Comparison of ENCODE assay signal across 11 cellular contexts in the genomic region with DNA sequence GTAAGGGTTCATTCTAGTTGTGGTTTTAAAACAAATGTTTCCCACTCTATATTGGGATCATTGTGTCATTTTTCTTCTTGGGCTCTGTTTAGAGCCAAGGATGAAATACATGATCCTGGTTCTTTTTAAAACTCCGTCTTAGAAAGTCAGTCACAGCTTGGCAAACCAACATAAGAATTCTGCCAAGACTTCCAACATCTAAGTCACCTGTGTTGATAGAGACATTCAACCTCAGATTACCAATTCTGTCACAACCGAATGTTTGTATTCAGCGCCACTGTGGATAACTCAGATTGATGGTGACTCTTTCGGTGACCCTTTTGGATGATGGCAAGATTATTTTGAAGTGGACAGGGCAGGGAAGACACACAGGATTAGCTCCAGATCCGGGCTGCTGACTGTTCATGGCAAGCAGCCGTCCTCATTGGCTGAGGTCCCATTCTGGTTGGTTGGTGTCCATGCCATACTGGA.
DNase-seq lines count a peak whose midpoint lies in the region; ATAC-seq, FAIRE-seq and TF ChIP-seq lines count a peak whose summit lies in the region.
"Had no signal": no experiment of that assay in that cellular context is flagged by ENCODE, and none has a peak within 500 bp of the region (broad histone marks: within the 10 kb centered on the region; RNA-seq: fewer than 3 reads in every experiment).

No MANE protein-coding gene starts in this region.

- no peak for TF ChIP-seq POLR2A in esophagus muscularis mucosa (IDR thresholded peaks at IDR 0.05; ENCODE audit: low read depth)

- no peak for TF ChIP-seq CTCF in MM.1S (IDR thresholded peaks at IDR 0.05; ENCODE audit: low read length)
- no peak for TF ChIP-seq CTCF in esophagus muscularis mucosa (IDR thresholded peaks at IDR 0.05)

- intact Hi-C loops in esophagus muscularis mucosa (cut with DNase I) = no loop called here

- no peaks in the 10 kb centered on the region for H3K9me2 ChIP-seq in MM.1S (replicated peaks; ENCODE audit: insufficient read depth, low read length)

- H3K27ac ChIP-seq in MM.1S (ENCODE audit: low read length) = no peak overlapping the region
- H3K27ac ChIP-seq in esophagus muscularis mucosa (replicated peaks in 1 of 4) = no peak overlapping the region
- H3K27ac ChIP-seq: dorsolateral prefrontal cortex had no signal

- H3K4me3 ChIP-seq in MM.1S (ENCODE audit: low read length) = no peak overlapping the region
- H3K4me3 ChIP-seq in esophagus muscularis mucosa = no peak overlapping the region

- no peak for DNase-seq in HTR-8/SVneo (ENCODE audit: insufficient read length, low spot score)
- peak; percentile 73 for DNase-seq in astrocyte of the hippocampus (ENCODE audit: low read depth, low spot score)
- peak; percentile 29 for DNase-seq in iris pigment epithelial cell (ENCODE audit: low read depth)
- DNase-seq in renal cortical epithelial cell (ENCODE audit: low read depth) = peak; percentile 35
- no peak for DNase-seq in MM.1S
- DNase-seq in esophagus muscularis mucosa (ENCODE audit: extremely low spot score) = no peak
- DNase-seq: activated naive CD8-positive, alpha-beta T cell treated with anti-CD3 and anti-CD28 coated beads for 36 hours; NCI-H2227 treated with DMSO at 0.1 percent for 48 hours had no signal

- H2AFZ ChIP-seq in MM.1S (ENCODE audit: low read length) = no peak overlapping the region

- peaks cover 70% of the 10 kb centered on the region for H3K79me2 ChIP-seq in MM.1S (ENCODE audit: low read length)

- H3K27me3 ChIP-seq in MM.1S (replicated peaks; ENCODE audit: insufficient read depth, low read length) (no peaks in the 10 kb centered on the region), esophagus muscularis mucosa (no peaks in the 10 kb centered on the region)

- H3F3A ChIP-seq in MM.1S (ENCODE audit: insufficient read depth, low read length) = peaks cover 20% of the 10 kb centered on the region

- no peak overlapping the region for H3K4me2 ChIP-seq in MM.1S (ENCODE audit: low read depth, low read length)

- peaks cover 39% of the 10 kb centered on the region for H3K4me1 ChIP-seq in MM.1S (ENCODE audit: low read length)
- H3K4me1 ChIP-seq in esophagus muscularis mucosa = peaks cover 6 to 25% (median 21%) of the 10 kb centered on the region in 4 donors

- H3K9me3 ChIP-seq in MM.1S (replicated peaks; ENCODE audit: insufficient read depth, low read length) (no peaks in the 10 kb centered on the region), esophagus muscularis mucosa (no peaks in the 10 kb centered on the region)

- ATAC-seq in GM19023 (IDR thresholded peaks at IDR 0.05; ENCODE audit: unreplicated experiment) (no peak), HG02884 (IDR thresholded peaks at IDR 0.05; ENCODE audit: unreplicated experiment) (no peak)

- no peaks in the 10 kb centered on the region for H3K36me3 ChIP-seq in MM.1S (replicated peaks; ENCODE audit: insufficient read depth, low read length)
- H3K36me3 ChIP-seq in esophagus muscularis mucosa = peaks cover 0 to 14% (median 2%) of the 10 kb centered on the region in 4 donors

- H4K20me1 ChIP-seq in MM.1S (ENCODE audit: insufficient read depth, low read length) = no peaks in the 10 kb centered on the region

- H3K9ac ChIP-seq in MM.1S (ENCODE audit: low read length) = no peak overlapping the region

- TF ChIP-seq EP300 in esophagus muscularis mucosa (IDR thresholded peaks at IDR 0.05) = no peak

- WGBS in esophagus muscularis mucosa = 38% methylated on average over 6 of the region's 6 CpGs

- FAIRE-seq in HTR-8/SVneo (lab: Jason Lieb, UNC) = peak; percentile 9

Comparison
In these comparisons a context has a peak if more than half of its experiments do, and no peak if none do; other contexts are left out.
1. DNase-seq: peak in astrocyte of the hippocampus (single experiment), iris pigment epithelial cell (single experiment) and renal cortical epithelial cell (single experiment); none in HTR-8/SVneo (single experiment), MM.1S (single experiment) and esophagus muscularis mucosa (single experiment).